In genomic region chr10:21953585-21954057, GRCh38 we compare ENCODE assay signal across 9 cellular contexts. TPM values are rescaled to one million over a fixed set of nuclear protein-coding genes. Genes with fewer than 3 reads are reported as not detected.
DNase-seq lines count a peak whose midpoint lies in the region; ATAC-seq, FAIRE-seq and TF ChIP-seq lines count a peak whose summit lies in the region.
"Had no signal": no experiment of that assay in that cellular context is flagged by ENCODE, and none has a peak within 500 bp of the region (broad histone marks: within the 10 kb centered on the region; RNA-seq: fewer than 3 reads in every experiment).

No MANE protein-coding gene starts in this region.

- no peaks in the 10 kb centered on the region for H3K4me1 ChIP-seq in small intestine (ENCODE audit: control insufficient read depth in 2 of 2, insufficient read depth in 1 of 2, low read depth in 1 of 2, low read length in 1 of 2)

- 7 to 11% (median 10%) methylated on average over 1 of the region's 1 CpG for WGBS in small intestine, 3 donors

- no peaks in the 10 kb centered on the region for H3K27me3 ChIP-seq in small intestine (ENCODE audit: control insufficient read depth in 2 of 2, insufficient read depth in 2 of 2, low read length in 2 of 2)

- no peak overlapping the region for H3K4me3 ChIP-seq in fibroblast of the aortic adventitia (ENCODE audit: low read depth, low read length)
- no peak overlapping the region for H3K4me3 ChIP-seq in small intestine (ENCODE audit: low read depth in 1 of 2, low read length in 2 of 2)

- no peaks in the 10 kb centered on the region for H3K36me3 ChIP-seq in small intestine (ENCODE audit: control insufficient read depth in 2 of 2, insufficient read depth in 2 of 2, low read length in 2 of 2)

- peak; percentile 39 to 50 for DNase-seq in AML-193 (lab: John Stamatoyannopoulos, UW)
- peak; percentile 37 for DNase-seq in SK-N-DZ (ENCODE audit: low spot score)
- peak; percentile 74 for DNase-seq in fibroblast of the aortic adventitia (ENCODE audit: low read depth)
- DNase-seq in small intestine: peak; percentile 16
- DNase-seq in activated CD8-positive, alpha-beta memory T cell treated with anti-CD3 and anti-CD28 coated beads for 24 hours: no peak

- no peak overlapping the region for H3K27ac ChIP-seq in small intestine (ENCODE audit: low read depth in 1 of 2, low read length in 1 of 2)
- H3K27ac ChIP-seq: HL-60 had no signal

- H3K9me3 ChIP-seq in small intestine (ENCODE audit: control insufficient read depth, low read depth): no peaks in the 10 kb centered on the region

- FAIRE-seq in small intestine (lab: Jason Lieb, UNC): peak; percentile 97

- ATAC-seq in GM18520 (IDR thresholded peaks at IDR 0.05; ENCODE audit: unreplicated experiment): peak; percentile 54
- ATAC-seq in HG02884 (IDR thresholded peaks at IDR 0.05; ENCODE audit: unreplicated experiment): no peak

- TF ChIP-seq CTCF in LNCAP (IDR thresholded peaks at IDR 0.05) (peak; percentile 56), fibroblast of the aortic adventitia (IDR thresholded peaks at IDR 0.05; ENCODE audit: insufficient read depth, low read length) (peak; percentile 46)

RNA-seq across cellular contexts. Expression of gene DNAJC1, which starts 49.9 kb away (rescaled TPM):
- 16.7 and 19.1 TPM in 2 replicates for polyA plus RNA-seq in SK-N-DZ (2014; cell fraction: cytosol; rRNA removed)
- polyA plus RNA-seq in SK-N-DZ (2014; cell fraction: nucleus; rRNA removed): 13.2 and 23.0 TPM in 2 replicates
- 25.8 and 96.7 TPM in 2 replicates for total RNA-seq in fibroblast of the aortic adventitia (ENCODE audit: low replicate concordance)
- polyA plus RNA-seq in small intestine: 10 to 100 TPM; 20.6 to 30.0 (median 28.6) TPM
